20 cellular contexts compared by ENCODE assay signal in genomic region chr7:6202117-6202516, GRCh38.
"Had no signal": no experiment of that assay in that cellular context is flagged by ENCODE, and none has a peak within 500 bp of the region (broad histone marks: within the 10 kb centered on the region; RNA-seq: fewer than 3 reads in every experiment).

No MANE protein-coding gene starts in this region.

- H3K27ac Mint-ChIP-seq: activated CD4-positive, alpha-beta T cell treated with anti-CD3 and anti-CD28 coated beads, Interleukin-2, amount 10 ng/mL, durations not matched to agents 24 days and 14 days; activated naive CD8-positive, alpha-beta T cell treated with anti-CD3 and anti-CD28 coated beads, Interleukin-2, amount 50 U/mL, for 24 hours; activated T-helper 1 cell treated with anti-CD3 and anti-CD28 coated beads, Interleukin-12 subunit alpha, Interleukin-12 subunit beta, Interleukin-2, Interleukin-4 antibody, amounts not matched to agents 30 ng/mL and 10 ng/mL and 1 ng/mL, durations not matched to agents 14 hours and 24 hours and 36 hours; stimulated activated naive CD8-positive, alpha-beta T cell treated with anti-CD3 and anti-CD28 coated beads, Interleukin-15, amount 100 ng/mL, for 72 hours had no signal

- H3K27me3 ChIP-seq: ascending aorta, breast epithelium had no signal

- H3K4me1 Mint-ChIP-seq: activated CD4-positive, alpha-beta T cell treated with anti-CD3 and anti-CD28 coated beads, Interleukin-2, amount 10 ng/mL, durations not matched to agents 24 days and 14 days; activated naive CD8-positive, alpha-beta T cell treated with anti-CD3 and anti-CD28 coated beads, Interleukin-2, amount 50 U/mL, for 24 hours; naive thymus-derived CD4-positive, alpha-beta T cell; stimulated activated naive CD8-positive, alpha-beta T cell treated with anti-CD3 and anti-CD28 coated beads, Interleukin-15, amount 100 ng/mL, for 72 hours had no signal

- H2AFZ ChIP-seq: parathyroid adenoma had no signal

- H3K9me3 Mint-ChIP-seq: activated CD4-positive, alpha-beta T cell treated with anti-CD3 and anti-CD28 coated beads, Interleukin-2, amount 10 ng/mL, durations not matched to agents 24 days and 14 days; activated naive CD8-positive, alpha-beta T cell treated with anti-CD3 and anti-CD28 coated beads, Interleukin-2, amount 50 U/mL, for 24 hours; activated T-helper 1 cell treated with anti-CD3 and anti-CD28 coated beads, Interleukin-12 subunit alpha, Interleukin-12 subunit beta, Interleukin-2, Interleukin-4 antibody, amounts not matched to agents 30 ng/mL and 10 ng/mL and 1 ng/mL, durations not matched to agents 14 hours and 24 hours and 36 hours; naive thymus-derived CD4-positive, alpha-beta T cell; stimulated activated naive CD8-positive, alpha-beta T cell treated with anti-CD3 and anti-CD28 coated beads, Interleukin-15, amount 100 ng/mL, for 72 hours had no signal

- H3K4me3 ChIP-seq: ascending aorta, breast epithelium had no signal

- H3K9me3 ChIP-seq: ascending aorta, breast epithelium had no signal

- DNase-seq: activated CD4-positive, alpha-beta T cell treated with anti-CD3 and anti-CD28 coated beads, Interleukin-2, amount 10 ng/mL, durations not matched to agents 24 days and 14 days; activated CD4-positive, CD25-positive, alpha-beta regulatory T cell; activated CD8-positive, alpha-beta memory T cell treated with anti-CD3 and anti-CD28 coated beads for 24 hours; activated naive CD4-positive, alpha-beta T cell; activated naive CD8-positive, alpha-beta T cell treated with anti-CD3 and anti-CD28 coated beads, Interleukin-2, amount 50 U/mL, for 24 hours; foreskin melanocyte; left colon; mammary epithelial cell; naive thymus-derived CD4-positive, alpha-beta T cell; small intestine; stimulated activated CD4-positive, alpha-beta T cell treated with anti-CD3 and anti-CD28 coated beads, Interleukin-4, amount 100 ng/mL, for 4 hours; stimulated activated CD8-positive, alpha-beta memory T cell treated with anti-CD3 and anti-CD28 coated beads, Interleukin-4, amount 100 ng/mL, for 48 hours; stimulated activated naive CD8-positive, alpha-beta T cell treated with anti-CD3 and anti-CD28 coated beads, Interleukin-15, amount 100 ng/mL, for 72 hours; SW 1271 had no signal

- FAIRE-seq: small intestine, TTC549 had no signal

- H3K27me3 Mint-ChIP-seq: activated naive CD8-positive, alpha-beta T cell treated with anti-CD3 and anti-CD28 coated beads, Interleukin-2, amount 50 U/mL, for 24 hours; stimulated activated naive CD8-positive, alpha-beta T cell treated with anti-CD3 and anti-CD28 coated beads, Interleukin-15, amount 100 ng/mL, for 72 hours had no signal

- H3K4me1 ChIP-seq: breast epithelium, parathyroid adenoma had no signal

- H3K27ac ChIP-seq: ascending aorta, breast epithelium, epithelial cell of prostate, parathyroid adenoma had no signal

- H3K4me3 Mint-ChIP-seq: activated CD4-positive, alpha-beta T cell treated with anti-CD3 and anti-CD28 coated beads, Interleukin-2, amount 10 ng/mL, durations not matched to agents 24 days and 14 days; activated naive CD8-positive, alpha-beta T cell treated with anti-CD3 and anti-CD28 coated beads, Interleukin-2, amount 50 U/mL, for 24 hours; activated T-helper 1 cell treated with anti-CD3 and anti-CD28 coated beads, Interleukin-12 subunit alpha, Interleukin-12 subunit beta, Interleukin-2, Interleukin-4 antibody, amounts not matched to agents 30 ng/mL and 10 ng/mL and 1 ng/mL, durations not matched to agents 14 hours and 24 hours and 36 hours; naive thymus-derived CD4-positive, alpha-beta T cell; stimulated activated naive CD8-positive, alpha-beta T cell treated with anti-CD3 and anti-CD28 coated beads, Interleukin-15, amount 100 ng/mL, for 72 hours had no signal

- ATAC-seq: activated naive CD8-positive, alpha-beta T cell treated with anti-CD3 and anti-CD28 coated beads, Interleukin-2, amount 50 U/mL, for 24 hours; left colon; naive thymus-derived CD4-positive, alpha-beta T cell; stimulated activated naive CD8-positive, alpha-beta T cell treated with anti-CD3 and anti-CD28 coated beads, Interleukin-15, amount 100 ng/mL, for 72 hours had no signal

- H3K9ac ChIP-seq: parathyroid adenoma had no signal

- H3K36me3 ChIP-seq: ascending aorta, breast epithelium had no signal

- H3K36me3 Mint-ChIP-seq: naive thymus-derived CD4-positive, alpha-beta T cell had no signal
